18 cellular contexts compared by ENCODE assay signal in the genomic region with DNA sequence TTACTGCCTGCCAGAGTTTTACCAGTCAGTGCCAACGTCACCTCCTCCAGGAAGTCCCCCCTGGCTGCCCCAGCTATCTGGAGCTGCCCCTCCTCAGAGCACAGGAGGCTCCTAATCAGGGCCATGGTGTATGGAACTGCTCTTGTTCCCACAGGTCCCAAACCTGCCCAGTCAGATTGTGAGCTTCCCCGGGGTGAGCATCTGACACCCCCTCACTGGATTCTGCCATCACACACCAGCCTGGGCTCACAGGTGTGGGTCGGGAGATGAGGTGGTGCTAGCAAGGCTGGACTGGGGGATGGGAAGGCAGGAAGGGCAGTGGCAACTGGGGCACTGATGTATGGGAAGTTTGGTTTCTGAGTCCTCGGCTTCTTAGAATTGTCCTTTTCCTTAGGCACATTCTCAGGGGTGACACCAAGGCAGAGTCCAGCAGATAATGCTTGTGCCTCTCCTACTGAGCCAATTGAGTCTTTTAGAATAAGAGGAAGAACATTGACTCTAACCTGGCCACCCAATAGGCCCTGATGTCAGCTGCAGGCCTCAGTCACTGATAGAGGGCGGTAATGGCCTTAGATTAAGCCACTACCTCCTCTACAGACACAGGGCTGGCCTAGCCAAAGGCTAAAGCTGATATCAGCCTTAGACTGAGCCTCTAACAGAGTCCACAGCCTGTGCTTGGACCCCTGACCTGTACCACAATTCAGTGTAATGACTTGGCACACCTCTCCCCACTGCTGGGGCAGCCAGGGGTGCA.
DNase-seq lines count a peak whose midpoint lies in the region; ATAC-seq and TF ChIP-seq lines count a peak whose summit lies in the region.
"Had no signal": no experiment of that assay in that cellular context is flagged by ENCODE, and none has a peak within 500 bp of the region (broad histone marks: within the 10 kb centered on the region; RNA-seq: fewer than 3 reads in every experiment).

No MANE protein-coding gene starts in this region.

- H3K4me3 ChIP-seq in coronary artery = no peak overlapping the region
- H3K4me3 ChIP-seq: SJSA1 had no signal

- no peak for TF ChIP-seq CTCF in coronary artery (IDR thresholded peaks at IDR 0.05)

- H3K27ac ChIP-seq in coronary artery = no peak overlapping the region
- H3K27ac ChIP-seq: 22Rv1, SJSA1 had no signal

- ATAC-seq in GM18870 (IDR thresholded peaks at IDR 0.05; ENCODE audit: unreplicated experiment) = no peak

- DNase-seq in NCI-H82 (lab: John Stamatoyannopoulos, UW) = peak; percentile 21
- DNase-seq in NCI-H82 treated with DMSO at 0.1 percent for 48 hours (lab: John Stamatoyannopoulos, UW; ENCODE audit: unreplicated experiment) = no peak
- DNase-seq in coronary artery (ENCODE audit: low spot score) = peak; percentile 47
- DNase-seq in iPS-NIHi7 (ENCODE audit: extremely low spot score) = peak; percentile 39
- DNase-seq in NCI-H1694 (lab: John Stamatoyannopoulos, UW) = no peak
- DNase-seq in NCI-H748 treated with DMSO at 0.1 percent for 48 hours (lab: John Stamatoyannopoulos, UW) = no peak
- no peak for DNase-seq in stimulated activated CD4-positive, alpha-beta T cell treated with anti-CD3 and anti-CD28 coated beads, Interleukin-4, amount 100 ng/mL, for 4 hours
- DNase-seq: BE2C; CD4-positive, alpha-beta T cell; EL; KBM-7; NCI-H1092; NCI-H226; NCI-H524 treated with DMSO at 0.1 percent for 48 hours; SW 1271 had no signal

Comparison
In these comparisons a context has a peak if more than half of its experiments do, and no peak if none do; other contexts are left out.
1. DNase-seq: peak in NCI-H82 (single experiment), coronary artery (single experiment) and iPS-NIHi7 (single experiment); none in NCI-H82 treated with DMSO at 0.1 percent for 48 hours (single experiment), NCI-H1694 (single experiment), NCI-H748 treated with DMSO at 0.1 percent for 48 hours (single experiment) and stimulated activated CD4-positive, alpha-beta T cell treated with anti-CD3 and anti-CD28 coated beads, Interleukin-4, amount 100 ng/mL, for 4 hours (0 of 2).